Comparison of ENCODE assay signal across 3 cellular contexts in the genomic region with DNA sequence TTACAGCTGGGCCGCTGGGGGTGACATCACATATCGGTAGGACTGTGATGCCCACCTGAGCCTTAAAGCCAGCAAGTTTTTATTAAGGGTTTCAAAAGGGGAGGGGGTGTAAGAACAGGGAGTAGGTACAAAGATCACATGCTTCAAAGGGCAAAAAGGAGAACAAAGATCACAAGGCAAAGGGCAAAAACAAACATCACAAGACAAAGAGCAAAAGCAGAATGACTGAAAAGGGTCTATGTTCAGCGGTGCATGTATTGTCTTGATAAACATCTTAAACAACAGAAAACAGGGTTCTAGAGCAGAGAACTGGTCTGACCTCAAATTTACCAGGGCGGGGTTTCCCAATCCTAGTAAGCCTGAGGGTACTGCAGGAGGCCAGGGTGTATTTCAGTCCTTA.
DNase-seq lines count a peak whose midpoint lies in the region; ATAC-seq, FAIRE-seq and TF ChIP-seq lines count a peak whose summit lies in the region.
"Not testable (repeated sequence)": the region's sequence is repeated elsewhere in the genome, so short reads cannot be mapped to it uniquely, and the experiment has no call there.

No MANE protein-coding gene starts in this region.

- TF ChIP-seq EP300 in HepG2 (IDR thresholded peaks at IDR 0.05; ENCODE audit: low read depth in 2 of 2, low read length in 2 of 2): 0 out of 4 replicates have a peak, but pooled peaks of 1 of the 2 experiments have one; percentile 8
- not testable (repeated sequence) for TF ChIP-seq EP300 in HepG2 (CRISPR knock-in tag; IDR thresholded peaks at IDR 0.05; ENCODE audit: borderline replicate concordance)

- TF ChIP-seq POLR2A in HepG2 (IDR thresholded peaks at IDR 0.05; ENCODE audit: insufficient read depth in 1 of 2, low read depth in 2 of 2, low read length in 2 of 2): not testable (repeated sequence)

- intact Hi-C loops in HepG2 (cut with micrococcal nuclease; ENCODE audit: unreplicated experiment): loop anchor here (5.0 kb wide), 1 partner anchor 1597 kb away; no protein-coding TSS in a partner anchor

- not testable (repeated sequence) for TF ChIP-seq CTCF in HepG2 (CRISPR knock-in tag; IDR thresholded peaks at IDR 0.05); liver (IDR thresholded peaks at IDR 0.05; ENCODE audit: low read depth, low read length, missing input control)

- not testable (repeated sequence) for H3K27me3 Mint-ChIP-seq in activated T-cell treated with anti-CD3 and anti-CD28 coated beads, Interleukin-2, amount 50 U/mL, for 4 hours (ENCODE audit: low read depth)

- not testable (repeated sequence) for H4K20me1 ChIP-seq in HepG2 (ENCODE audit: insufficient read depth, low read length)

- not testable (repeated sequence) for H3K36me3 Mint-ChIP-seq in activated T-cell treated with anti-CD3 and anti-CD28 coated beads, Interleukin-2, amount 50 U/mL, for 4 hours (ENCODE audit: insufficient read depth)

- BruUV-seq in HepG2 (replicated peaks; lab: Mats Ljungman, UMichigan): not testable (repeated sequence)

- peak; percentile 12 for FAIRE-seq in HepG2 (lab: Jason Lieb, UNC)

- not testable (repeated sequence) for H3K36me3 ChIP-seq in HepG2 (replicated peaks in 1 of 2; ENCODE audit: control insufficient read depth in 1 of 2, insufficient read depth in 2 of 2, low read length in 2 of 2)
- H3K36me3 ChIP-seq in liver (ENCODE audit: control insufficient read depth in 4 of 4, insufficient read depth in 3 of 4, low read depth in 1 of 4, low read length in 3 of 4): peaks cover 0 to 13% (median 10%) of the 10 kb centered on the region in 4 donors

- POLR2A ChIA-PET in HepG2 (lab: Yijun Ruan, JAX): not testable (repeated sequence)

- not testable (repeated sequence) for H3K9me3 ChIP-seq in HepG2 (ENCODE audit: low read length); liver (ENCODE audit: control insufficient read depth in 4 of 4, low read length in 3 of 4)

- H3K9ac ChIP-seq in HepG2 (ENCODE audit: insufficient read depth, low read depth, low read length); liver (ENCODE audit: low read depth in 1 of 2, low read length in 2 of 2): not testable (repeated sequence)

- not testable (repeated sequence) for H3K4me2 ChIP-seq in HepG2 (ENCODE audit: low read depth, low read length)

- peaks cover 19% of the 10 kb centered on the region for H3K4me1 ChIP-seq in HepG2 (ENCODE audit: insufficient read depth, low read length)
- not testable (repeated sequence) for H3K4me1 ChIP-seq in liver (ENCODE audit: control insufficient read depth in 4 of 4, insufficient read depth in 4 of 4, low read length in 3 of 4)

- not testable (repeated sequence) for H3K4me1 Mint-ChIP-seq in activated T-cell treated with anti-CD3 and anti-CD28 coated beads, Interleukin-2, amount 50 U/mL, for 4 hours (ENCODE audit: low read depth)

- WGBS in HepG2 (ENCODE audit: low lambda C conversion rate): 81% methylated on average over 4 of the region's 4 CpGs
- 87% methylated on average over 4 of the region's 4 CpGs for WGBS in liver

- peak overlapping the region; percentile 7 for H3K4me3 Mint-ChIP-seq in activated T-cell treated with anti-CD3 and anti-CD28 coated beads, Interleukin-2, amount 50 U/mL, for 4 hours

- in situ Hi-C loops in HepG2 (cut with HindIII; ENCODE audit: extremely low pct_ligation_motif_present, low pct_unique_long_range_greater_than_20kb): not testable (repeated sequence)

- H3K4me3 ChIP-seq in HepG2 (replicated peaks in 1 of 3; ENCODE audit: insufficient read depth in 1 of 3, low read depth in 2 of 3, low read length in 3 of 3); liver (ENCODE audit: low read depth in 1 of 3, low read length in 3 of 3): not testable (repeated sequence)

- H2AFZ ChIP-seq in HepG2 (ENCODE audit: low read length): not testable (repeated sequence)

- DNase-seq in activated T-cell treated with anti-CD3 and anti-CD28 coated beads, Interleukin-2, amount 50 U/mL, for 4 hours; HepG2 (ENCODE audit: low spot score): not testable (repeated sequence)

- not testable (repeated sequence) for H3K27ac ChIP-seq in HepG2 (ENCODE audit: extremely low read length, insufficient read depth, low read length); liver (ENCODE audit: low read depth in 1 of 2, low read length in 2 of 2)

- H3K27me3 ChIP-seq in HepG2 (ENCODE audit: control insufficient read depth in 1 of 2, insufficient read depth in 2 of 2, low read length in 2 of 2); liver (ENCODE audit: control insufficient read depth in 4 of 4, insufficient read depth in 4 of 4, low read length in 3 of 4): not testable (repeated sequence)

- H3K9me3 Mint-ChIP-seq in activated T-cell treated with anti-CD3 and anti-CD28 coated beads, Interleukin-2, amount 50 U/mL, for 4 hours: not testable (repeated sequence)

- not testable (repeated sequence) for ATAC-seq in activated T-cell treated with anti-CD3 and anti-CD28 coated beads, Interleukin-2, amount 50 U/mL, for 4 hours; HepG2

- H3K79me2 ChIP-seq in HepG2 (ENCODE audit: insufficient read depth, low read length): not testable (repeated sequence)

- TF ChIP-seq RAD21 in HepG2 (CRISPR knock-in tag; IDR thresholded peaks at IDR 0.05); liver (IDR thresholded peaks at IDR 0.05): not testable (repeated sequence)

- CTCF ChIA-PET in HepG2 (lab: Yijun Ruan, JAX; ENCODE audit: low intra/inter-chr PET ratio, low total read pairs): not testable (repeated sequence)

TF ChIP-seq in HepG2, 621 proteins besides CTCF, POLR2A, EP300 and RAD21 (continues in another document):
- TF ChIP-seq, protein P1, sequence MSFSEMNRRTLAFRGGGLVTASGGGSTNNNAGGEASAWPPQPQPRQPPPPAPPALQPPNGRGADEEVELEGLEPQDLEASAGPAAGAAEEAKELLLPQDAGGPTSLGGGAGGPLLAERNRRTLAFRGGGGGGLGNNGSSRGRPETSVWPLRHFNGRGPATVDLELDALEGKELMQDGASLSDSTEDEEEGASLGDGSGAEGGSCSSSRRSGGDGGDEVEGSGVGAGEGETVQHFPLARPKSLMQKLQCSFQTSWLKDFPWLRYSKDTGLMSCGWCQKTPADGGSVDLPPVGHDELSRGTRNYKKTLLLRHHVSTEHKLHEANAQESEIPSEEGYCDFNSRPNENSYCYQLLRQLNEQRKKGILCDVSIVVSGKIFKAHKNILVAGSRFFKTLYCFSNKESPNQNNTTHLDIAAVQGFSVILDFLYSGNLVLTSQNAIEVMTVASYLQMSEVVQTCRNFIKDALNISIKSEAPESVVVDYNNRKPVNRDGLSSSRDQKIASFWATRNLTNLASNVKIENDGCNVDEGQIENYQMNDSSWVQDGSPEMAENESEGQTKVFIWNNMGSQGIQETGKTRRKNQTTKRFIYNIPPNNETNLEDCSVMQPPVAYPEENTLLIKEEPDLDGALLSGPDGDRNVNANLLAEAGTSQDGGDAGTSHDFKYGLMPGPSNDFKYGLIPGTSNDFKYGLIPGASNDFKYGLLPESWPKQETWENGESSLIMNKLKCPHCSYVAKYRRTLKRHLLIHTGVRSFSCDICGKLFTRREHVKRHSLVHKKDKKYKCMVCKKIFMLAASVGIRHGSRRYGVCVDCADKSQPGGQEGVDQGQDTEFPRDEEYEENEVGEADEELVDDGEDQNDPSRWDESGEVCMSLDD (CRISPR knock-in tag; IDR thresholded peaks at IDR 0.05; ENCODE audit: borderline replicate concordance): 0 out of 2 replicates have a peak, but pooled peaks have one; percentile 29
- 0 out of 4 replicates have a peak, but pooled peaks of 1 of the 2 experiments have one; percentile 34 for TF ChIP-seq NR2F1 (CRISPR knock-in tag; IDR thresholded peaks at IDR 0.05)
- peak; percentile 31; the same call in 1 of the 2 replicates for TF ChIP-seq POGZ (CRISPR knock-in tag; IDR thresholded peaks at IDR 0.05)
- not testable (repeated sequence) for TF ChIP-seq FOXP1 (IDR thresholded peaks at IDR 0.05)
- peak; percentile 60 for TF ChIP-seq FOXP1 (CRISPR knock-in tag; IDR thresholded peaks at IDR 0.05)
- 0 out of 2 replicates have a peak, but pooled peaks have one; percentile 9 for TF ChIP-seq BCL6 (CRISPR knock-in tag; IDR thresholded peaks at IDR 0.05)

TF ChIP-seq in liver, 16 proteins besides CTCF, POLR2A, EP300 and RAD21:
- TF ChIP-seq HNF4A (conservative IDR thresholded peaks at IDR 0.05): peak; percentile 58 to 74
